16 cellular contexts compared by ENCODE assay signal in the genomic region with DNA sequence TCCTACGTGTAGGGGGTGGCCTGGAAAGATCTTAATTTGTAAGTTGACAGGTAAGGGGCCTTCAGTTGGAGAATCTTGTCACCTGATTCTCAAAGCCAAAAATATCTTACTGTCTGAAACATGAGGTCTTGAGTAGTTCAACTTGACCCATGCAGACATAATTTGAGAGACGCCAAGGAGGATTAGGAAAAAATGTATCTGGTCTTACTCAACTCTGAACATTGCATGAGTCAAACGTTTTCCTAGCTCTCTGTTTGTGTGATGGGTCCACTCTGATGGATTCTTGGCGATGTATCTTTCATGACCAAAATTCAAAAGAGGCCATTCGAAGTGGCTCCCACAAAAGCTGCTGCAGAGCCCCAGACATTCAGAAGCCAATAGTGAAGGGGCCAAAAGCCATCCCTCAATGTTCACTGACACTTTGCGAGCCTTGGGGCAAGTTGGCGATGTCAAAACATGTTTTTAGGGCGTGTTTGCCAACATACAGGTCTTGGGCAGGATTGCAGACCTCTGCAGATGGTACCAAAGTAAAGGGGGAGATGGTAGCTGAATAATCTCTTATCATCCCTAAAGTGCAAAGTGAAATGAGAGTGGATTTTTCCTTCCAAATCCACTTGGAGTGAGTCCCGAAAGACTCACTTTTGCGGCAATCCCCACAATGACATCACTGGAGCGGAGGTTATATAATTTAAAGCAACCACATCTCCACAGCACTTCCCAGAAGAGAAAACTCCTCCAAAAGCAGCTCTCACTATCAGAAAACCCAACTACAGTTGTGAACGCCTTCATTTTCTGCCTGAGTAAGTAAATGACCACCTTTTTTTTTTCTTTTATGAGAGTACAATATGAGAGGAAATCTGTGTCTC. TPM values are rescaled to one million over a fixed set of nuclear protein-coding genes. Genes with fewer than 3 reads are reported as not detected.
DNase-seq lines count a peak whose midpoint lies in the region; ATAC-seq, FAIRE-seq and TF ChIP-seq lines count a peak whose summit lies in the region.
"Had no signal": no experiment of that assay in that cellular context is flagged by ENCODE, and none has a peak within 500 bp of the region (broad histone marks: within the 10 kb centered on the region; RNA-seq: fewer than 3 reads in every experiment).

A gene (plus strand): TSS at position 710 of the 866 bp plus-strand sequence. CDS start 7,473 bp downstream, outside the sequence.

- H3K9me3 ChIP-seq in left ventricle myocardium inferior (replicated peaks), result peaks cover 15% of the 10 kb centered on the region
- peaks cover 14% of the 10 kb centered on the region for H3K9me3 ChIP-seq in mesenchymal stem cell (ENCODE audit: control insufficient read depth, low read length)
- H3K9me3 ChIP-seq in uterus, result no peaks in the 10 kb centered on the region

- peak; percentile 34 for ATAC-seq in Right ventricle myocardium inferior
- ATAC-seq in stimulated activated naive CD8-positive, alpha-beta T cell treated with anti-CD3 and anti-CD28 coated beads, Interleukin-15, amount 100 ng/mL, for 72 hours, result no peak
- ATAC-seq: activated T-cell treated with anti-CD3 and anti-CD28 coated beads, Interleukin-2, amount 50 U/mL, for 72 hours; right cardiac atrium had no signal

- peaks cover 6% of the 10 kb centered on the region for H3K79me1 ChIP-seq in mesenchymal stem cell (replicated peaks; ENCODE audit: low read length, poor library complexity, severe bottlenecking)

- H3K4me1 Mint-ChIP-seq in stimulated activated naive CD8-positive, alpha-beta T cell treated with anti-CD3 and anti-CD28 coated beads, Interleukin-15, amount 100 ng/mL, for 72 hours, result no peaks in the 10 kb centered on the region
- H3K4me1 Mint-ChIP-seq: IgD-negative memory B cell had no signal

- H3K4me2 ChIP-seq in mesenchymal stem cell (ENCODE audit: low read length, poor library complexity, severe bottlenecking), result no peak within 1 kb of the TSS
- H3K4me2 ChIP-seq: PC-9 had no signal

- peak within 1 kb of the TSS; percentile 92 for H3K9ac ChIP-seq in mesenchymal stem cell (ENCODE audit: low read length)

- no peak within 1 kb of the TSS for H2BK15ac ChIP-seq in mesenchymal stem cell (ENCODE audit: low read depth, poor library complexity, severe bottlenecking)

- no peak within 1 kb of the TSS for H3K4me3 Mint-ChIP-seq in stimulated activated naive CD8-positive, alpha-beta T cell treated with anti-CD3 and anti-CD28 coated beads, Interleukin-15, amount 100 ng/mL, for 72 hours
- H3K4me3 Mint-ChIP-seq: activated T-cell treated with anti-CD3 and anti-CD28 coated beads, Interleukin-2, amount 50 U/mL, for 72 hours had no signal

- peak within 1 kb of the TSS; percentile 20 to 42 for H3K4ac ChIP-seq in mesenchymal stem cell (ENCODE audit: low read depth in 1 of 2, low read length in 2 of 2)

- no peak within 1 kb of the TSS for H3K27ac ChIP-seq in left ventricle myocardium inferior (replicated peaks)
- H3K27ac ChIP-seq in mesenchymal stem cell (ENCODE audit: low read length, poor library complexity, severe bottlenecking), result no peak within 1 kb of the TSS
- peak within 1 kb of the TSS; percentile 64 to 77 for H3K27ac ChIP-seq in uterus
- H3K27ac ChIP-seq: PC-9 had no signal

- H2AFZ ChIP-seq in mesenchymal stem cell (ENCODE audit: low read depth, low read length), result no peak within 1 kb of the TSS
- H2AFZ ChIP-seq: PC-9 had no signal

- H3K27ac Mint-ChIP-seq in stimulated activated naive CD8-positive, alpha-beta T cell treated with anti-CD3 and anti-CD28 coated beads, Interleukin-15, amount 100 ng/mL, for 72 hours, result peak within 1 kb of the TSS in 1 of 2 donors; percentile 83
- H3K27ac Mint-ChIP-seq: activated T-cell treated with anti-CD3 and anti-CD28 coated beads, Interleukin-2, amount 50 U/mL, for 72 hours had no signal

- H3K23ac ChIP-seq in mesenchymal stem cell (ENCODE audit: low read length in 2 of 2), result no peak within 1 kb of the TSS

- no peak within 1 kb of the TSS for H3K14ac ChIP-seq in mesenchymal stem cell (ENCODE audit: low read length in 2 of 2)

- peak within 1 kb of the TSS; percentile 19 for H4K8ac ChIP-seq in mesenchymal stem cell (ENCODE audit: low read length)

- H3K4me3 ChIP-seq in left ventricle myocardium inferior (no peak within 1 kb of the TSS), bronchial epithelial cell (ENCODE audit: low read depth, low read length) (no peak within 1 kb of the TSS), mesenchymal stem cell (ENCODE audit: insufficient read depth in 1 of 2, low read depth in 1 of 2, low read length in 2 of 2) (peak within 1 kb of the TSS in 1 of 2 experiments; percentile 67), uterus (no peak within 1 kb of the TSS)
- H3K4me3 ChIP-seq: PC-9 had no signal

- peak within 1 kb of the TSS; percentile 20 for H2AK5ac ChIP-seq in mesenchymal stem cell (ENCODE audit: low read length, severe bottlenecking)

- H3K36me3 ChIP-seq in left ventricle myocardium inferior (no peaks in the 10 kb centered on the region), bronchial epithelial cell (ENCODE audit: control insufficient read depth, insufficient read depth, low read length) (no peaks in the 10 kb centered on the region), mesenchymal stem cell (ENCODE audit: control insufficient read depth in 1 of 2, insufficient read depth in 2 of 2, low read depth in 1 of 2, low read length in 2 of 2) (peaks cover 7 to 19% of the 10 kb centered on the region in 2 experiments), uterus (no peaks in the 10 kb centered on the region)

- H3K9me3 Mint-ChIP-seq in stimulated activated naive CD8-positive, alpha-beta T cell treated with anti-CD3 and anti-CD28 coated beads, Interleukin-15, amount 100 ng/mL, for 72 hours, result no peaks in the 10 kb centered on the region
- H3K9me3 Mint-ChIP-seq: activated T-cell treated with anti-CD3 and anti-CD28 coated beads, Interleukin-2, amount 50 U/mL, for 72 hours had no signal

- peak within 1 kb of the TSS; percentile 87 for H2BK120ac ChIP-seq in mesenchymal stem cell (ENCODE audit: low read depth, low read length)

- no peak within 1 kb of the TSS for H4K91ac ChIP-seq in mesenchymal stem cell (ENCODE audit: low read length)

- H3K4me1 ChIP-seq in left ventricle myocardium inferior (no peaks in the 10 kb centered on the region), mesenchymal stem cell (ENCODE audit: control insufficient read depth, insufficient read depth, low read depth, low read length) (peaks cover 21% of the 10 kb centered on the region), uterus (peaks cover 0 to 4% of the 10 kb centered on the region in 2 donors)

- peak within 1 kb of the TSS; percentile 67 to 69 for H3K18ac ChIP-seq in mesenchymal stem cell (ENCODE audit: low read depth in 1 of 2, low read length in 2 of 2)

- peaks cover 56% of the 10 kb centered on the region for H3K27me3 ChIP-seq in left ventricle myocardium inferior (ENCODE audit: low read depth)
- H3K27me3 ChIP-seq in bronchial epithelial cell (ENCODE audit: control insufficient read depth, insufficient read depth, low read length), result no peaks in the 10 kb centered on the region
- no peaks in the 10 kb centered on the region for H3K27me3 ChIP-seq in mesenchymal stem cell (ENCODE audit: control insufficient read depth in 1 of 2, insufficient read depth in 1 of 2, low read length in 2 of 2)
- H3K27me3 ChIP-seq in uterus, result no peaks in the 10 kb centered on the region

- TF ChIP-seq POLR2A in uterus (IDR thresholded peaks at IDR 0.05), result no peak

- DNase-seq in Right ventricle myocardium inferior (ENCODE audit: missing footprints) (no peak), left ventricle myocardium inferior (no peak), bronchial epithelial cell (ENCODE audit: low read depth) (peak; percentile 78), mesenchymal stem cell (peak; percentile 92), uterus (no peak), NCI-H510A treated with DMSO at 0.1 percent for 48 hours (lab: John Stamatoyannopoulos, UW) (no peak), NCI-H524 (lab: John Stamatoyannopoulos, UW) (no peak)
- DNase-seq in stimulated activated naive CD8-positive, alpha-beta T cell treated with anti-CD3 and anti-CD28 coated beads, Interleukin-15, amount 100 ng/mL, for 72 hours, result no peak
- DNase-seq: 8988T; activated T-cell treated with anti-CD3 and anti-CD28 coated beads, Interleukin-2, amount 50 U/mL, for 72 hours; DND-41; NCI-H2107; right cardiac atrium had no signal

- TF ChIP-seq CTCF in left ventricle myocardium inferior (IDR thresholded peaks at IDR 0.05; ENCODE audit: borderline replicate concordance), result no peak
- no peak for TF ChIP-seq CTCF in bronchial epithelial cell (IDR thresholded peaks at IDR 0.05; ENCODE audit: insufficient read depth, low read length, severe bottlenecking)
- TF ChIP-seq CTCF in uterus (IDR thresholded peaks at IDR 0.05), result no peak

- no peak within 1 kb of the TSS for H2BK5ac ChIP-seq in mesenchymal stem cell (ENCODE audit: low read depth, low read length, poor library complexity, severe bottlenecking)

- 64% methylated on average over 11 of the region's 12 CpGs for WGBS in mesenchymal stem cell

- peak within 1 kb of the TSS; percentile 90 to 93 for H2BK12ac ChIP-seq in mesenchymal stem cell (ENCODE audit: low read length in 2 of 2)

- H3K27me3 Mint-ChIP-seq in stimulated activated naive CD8-positive, alpha-beta T cell treated with anti-CD3 and anti-CD28 coated beads, Interleukin-15, amount 100 ng/mL, for 72 hours, result peaks cover 62% of the 10 kb centered on the region

- FAIRE-seq in bronchial epithelial cell (lab: Jason Lieb, UNC), result no peak

- intact Hi-C loops in Right ventricle myocardium inferior (cut with DNase I), result no loop called here
- intact Hi-C loops in left ventricle myocardium inferior (cut with micrococcal nuclease), result no loop called here
- intact Hi-C loops in uterus (cut with DNase I; ENCODE audit: low total_unique reads), result no loop called here

RNA-seq across cellular contexts. Expression of the gene that starts here (rescaled TPM):
- total RNA-seq in Right ventricle myocardium inferior (not detected), left ventricle myocardium inferior (not detected), bronchial epithelial cell (1.0 and 1.1 TPM in 2 replicates), uterus (1 to 10 TPM in 1 of 4 donors, under 1 TPM in 1, not detected in 2; 0.83 to 3.7 TPM)
- polyA plus RNA-seq in mesenchymal stem cell (2013, experiment 1 of 2), result 18.7 TPM
- 18.7 TPM for polyA plus RNA-seq in mesenchymal stem cell (2013, experiment 2 of 2)
- total RNA-seq: activated T-cell treated with anti-CD3 and anti-CD28 coated beads, Interleukin-2, amount 50 U/mL, for 72 hours; lung microvascular endothelial cell; PC-9; right cardiac atrium had no signal
- polyA plus RNA-seq: IgD-negative memory B cell had no signal

Comparison
In these comparisons a context has a peak if more than half of its experiments do, and no peak if none do; other contexts are left out.
1. Peak in ATAC-seq in Right ventricle myocardium inferior; RNA of the gene not detected or under 1 TPM.
2. DNase-seq: peak in bronchial epithelial cell (single experiment) and mesenchymal stem cell (single experiment); none in Right ventricle myocardium inferior (single experiment), left ventricle myocardium inferior (single experiment), uterus (0 of 2), NCI-H510A treated with DMSO at 0.1 percent for 48 hours (single experiment), NCI-H524 (0 of 2) and stimulated activated naive CD8-positive, alpha-beta T cell treated with anti-CD3 and anti-CD28 coated beads, Interleukin-15, amount 100 ng/mL, for 72 hours (0 of 2).
3. H3K27ac ChIP-seq: peak in uterus (2 of 2); none in left ventricle myocardium inferior (single experiment) and mesenchymal stem cell (single experiment).